9 cellular contexts compared by ENCODE assay signal in genomic region chr3:85342915-85343314, GRCh38.
DNase-seq lines count a peak whose midpoint lies in the region; ATAC-seq and TF ChIP-seq lines count a peak whose summit lies in the region.
"Had no signal": no experiment of that assay in that cellular context is flagged by ENCODE, and none has a peak within 500 bp of the region (broad histone marks: within the 10 kb centered on the region; RNA-seq: fewer than 3 reads in every experiment).

No MANE protein-coding gene starts in this region.

- no peak overlapping the region for H3K27ac ChIP-seq in SJCRH30
- H3K27ac ChIP-seq in spleen, result no peak overlapping the region
- H3K27ac ChIP-seq: esophagus squamous epithelium had no signal

- no peaks in the 10 kb centered on the region for H3K4me1 Mint-ChIP-seq in T-helper 2 cell treated with Interferon-gamma antibody and Interleukin-4, amounts not matched to agents 5 μg/mL and 100 μg/mL, for 36 hours (ENCODE audit: low read depth)

- H3K27me3 ChIP-seq in SJCRH30 (no peaks in the 10 kb centered on the region), spleen (replicated peaks in 1 of 7) (no peaks in the 10 kb centered on the region)
- H3K27me3 ChIP-seq: esophagus squamous epithelium had no signal

- H3K4me3 ChIP-seq in SJCRH30 (no peak overlapping the region), spleen (no peak overlapping the region)
- H3K4me3 ChIP-seq: esophagus squamous epithelium had no signal

- 6 to 22% (median 14%) methylated on average over 3 of the region's 3 CpGs for WGBS in spleen, 5 donors

- H3K4me1 ChIP-seq in SJCRH30 (no peaks in the 10 kb centered on the region), spleen (no peaks in the 10 kb centered on the region)
- H3K4me1 ChIP-seq: esophagus squamous epithelium had no signal

- H3K9me3 Mint-ChIP-seq in T-helper 2 cell treated with Interferon-gamma antibody and Interleukin-4, amounts not matched to agents 5 μg/mL and 100 μg/mL, for 36 hours, result peaks cover 2% of the 10 kb centered on the region

- no peaks in the 10 kb centered on the region for H3K36me3 ChIP-seq in SJCRH30
- H3K36me3 ChIP-seq in spleen, result no peaks in the 10 kb centered on the region
- H3K36me3 ChIP-seq: esophagus squamous epithelium had no signal

- H3K27ac Mint-ChIP-seq in T-helper 2 cell treated with Interferon-gamma antibody and Interleukin-4, amounts not matched to agents 5 μg/mL and 100 μg/mL, for 36 hours, result no peak overlapping the region

- no peak for TF ChIP-seq POLR2A in spleen (IDR thresholded peaks at IDR 0.05)

- in situ Hi-C loops in Caki2 (cut with HindIII; ENCODE audit: low pct_unique_long_range_greater_than_20kb, low sequenced_read_pairs), result no loop called here

- intact Hi-C loops in spleen (cut with DNase I; ENCODE audit: low total_unique reads), result no loop called here

- ATAC-seq in HG02885 (IDR thresholded peaks at IDR 0.05; ENCODE audit: poor library complexity, unreplicated experiment) (peak; percentile 62), GM21529 (IDR thresholded peaks at IDR 0.05; ENCODE audit: unreplicated experiment) (no peak)

- no peak overlapping the region for H3K4me3 Mint-ChIP-seq in T-helper 2 cell treated with Interferon-gamma antibody and Interleukin-4, amounts not matched to agents 5 μg/mL and 100 μg/mL, for 36 hours

- no peak for TF ChIP-seq CTCF in spleen (IDR thresholded peaks at IDR 0.05 in 8 of 11, conservative IDR thresholded peaks at IDR 0.05 in 3 of 11)

- H3K9me3 ChIP-seq in SJCRH30 (replicated peaks), result no peaks in the 10 kb centered on the region
- H3K9me3 ChIP-seq in spleen, result no peaks in the 10 kb centered on the region
- H3K9me3 ChIP-seq: esophagus squamous epithelium had no signal

- H3K36me3 Mint-ChIP-seq in T-helper 2 cell treated with Interferon-gamma antibody and Interleukin-4, amounts not matched to agents 5 μg/mL and 100 μg/mL, for 36 hours (ENCODE audit: low read depth), result no peaks in the 10 kb centered on the region

- DNase-seq in Caki2 (ENCODE audit: low read depth) (peak; percentile 4), SJCRH30 (peak; percentile 9 to 50), islet precursor cell (peak; percentile 55), spleen (no peak), NCI-H510A (lab: John Stamatoyannopoulos, UW) (no peak)
- no peak for DNase-seq in T-helper 2 cell treated with Interferon-gamma antibody and Interleukin-4, amounts not matched to agents 5 μg/mL and 100 μg/mL, for 36 hours (ENCODE audit: low spot score)
- DNase-seq: esophagus squamous epithelium had no signal

- H3K27me3 Mint-ChIP-seq in T-helper 2 cell treated with Interferon-gamma antibody and Interleukin-4, amounts not matched to agents 5 μg/mL and 100 μg/mL, for 36 hours (ENCODE audit: low read depth), result no peaks in the 10 kb centered on the region

Comparison
In these comparisons a context has a peak if more than half of its experiments do, and no peak if none do; other contexts are left out.
1. DNase-seq: peak in Caki2 (single experiment), SJCRH30 (2 of 2) and islet precursor cell (single experiment); none in spleen (single experiment), T-helper 2 cell treated with Interferon-gamma antibody and Interleukin-4, amounts not matched to agents 5 μg/mL and 100 μg/mL, for 36 hours (single experiment) and NCI-H510A (single experiment).